In genomic region chr9:110531241-110531640, GRCh38 we compare ENCODE assay signal across 5 cellular contexts. TPM values are rescaled to one million over a fixed set of nuclear protein-coding genes. Genes with fewer than 3 reads are reported as not detected.
"Had no signal": no experiment of that assay in that cellular context is flagged by ENCODE, and none has a peak within 500 bp of the region (broad histone marks: within the 10 kb centered on the region; RNA-seq: fewer than 3 reads in every experiment).

No MANE protein-coding gene starts in this region.

RNA-seq across cellular contexts. Expression of gene SVEP1, which starts 48.3 kb away (rescaled TPM):
- total RNA-seq: activated CD8-positive, alpha-beta T cell treated with anti-CD3 and anti-CD28 coated beads for 36 hours; activated naive CD8-positive, alpha-beta T cell treated with anti-CD3 and anti-CD28 coated beads for 36 hours; activated T-cell treated with anti-CD3 and anti-CD28 coated beads, Interleukin-2, amount 50 U/mL, for 72 hours; activated T-helper 2 cell treated with anti-CD3 and anti-CD28 coated beads, Interferon-gamma antibody, Interleukin-2, Interleukin-4, amounts not matched to agents 10 μg/mL and 5 μg/mL and 100 μg/mL, durations not matched to agents 14 hours and 24 hours and 36 hours; T-helper 2 cell treated with Interferon-gamma antibody and Interleukin-4, amounts not matched to agents 100 ng/mL and 5 ng/mL, for 36 hours had no signal
